15 cellular contexts compared by ENCODE assay signal in the genomic region with DNA sequence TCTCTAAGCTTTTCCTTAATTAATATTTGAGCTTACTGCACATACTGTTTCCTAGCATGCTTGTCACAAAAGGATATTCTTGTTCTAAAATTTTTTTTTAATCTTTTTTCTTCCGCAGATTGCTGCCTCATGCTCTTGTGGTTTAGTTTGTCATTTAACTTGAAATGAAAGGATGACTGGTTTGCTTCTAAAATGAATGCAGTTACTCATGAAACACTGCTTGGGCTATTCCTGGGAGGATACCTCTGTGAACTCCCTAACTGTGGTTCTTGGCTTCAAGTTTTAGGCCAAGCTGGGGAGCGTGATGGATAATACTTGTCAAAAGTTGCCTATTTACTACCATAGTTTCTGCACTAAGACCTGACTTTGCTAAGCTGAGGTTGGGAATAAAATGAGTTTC.
DNase-seq lines count a peak whose midpoint lies in the region; ATAC-seq, FAIRE-seq and TF ChIP-seq lines count a peak whose summit lies in the region.
"Had no signal": no experiment of that assay in that cellular context is flagged by ENCODE, and none has a peak within 500 bp of the region (broad histone marks: within the 10 kb centered on the region; RNA-seq: fewer than 3 reads in every experiment).

No MANE protein-coding gene starts in this region.

- peaks cover 28% of the 10 kb centered on the region for H3K4me1 ChIP-seq in astrocyte (ENCODE audit: insufficient read depth, low read length)
- no peaks in the 10 kb centered on the region for H3K4me1 ChIP-seq in hepatocyte (ENCODE audit: insufficient read depth)
- H3K4me1 ChIP-seq: testis had no signal

- no peak for FAIRE-seq in astrocyte (lab: Jason Lieb, UNC)
- FAIRE-seq: islet of Langerhans had no signal

- TF ChIP-seq CTCF in astrocyte (IDR thresholded peaks at IDR 0.05; ENCODE audit: insufficient read depth, low read depth, low read length) (no peak), nephron progenitor cell (IDR thresholded peaks at IDR 0.05) (no peak), hepatocyte (IDR thresholded peaks at IDR 0.05; ENCODE audit: poor library complexity) (no peak)

- H3K36me3 ChIP-seq in astrocyte (ENCODE audit: insufficient read depth, low read length) (peaks cover under 1% of the 10 kb centered on the region), hepatocyte (replicated peaks; ENCODE audit: insufficient read depth, low read depth) (no peaks in the 10 kb centered on the region)

- peak overlapping the region; percentile 23 for H3K9ac ChIP-seq in astrocyte (ENCODE audit: low read length)

- H3K4me2 ChIP-seq in astrocyte (ENCODE audit: low read length): peak overlapping the region; percentile 49
- H3K4me2 ChIP-seq in hepatocyte: no peak overlapping the region

- no peak overlapping the region for H3K4me3 ChIP-seq in astrocyte (ENCODE audit: insufficient read depth, low read depth, low read length)
- H3K4me3 ChIP-seq in hepatocyte: no peak overlapping the region
- H3K4me3 ChIP-seq: testis had no signal

- H3K9me3 Mint-ChIP-seq in astrocyte (ENCODE audit: unreplicated experiment): no peaks in the 10 kb centered on the region
- H3K9me3 Mint-ChIP-seq in nephron progenitor cell: no peaks in the 10 kb centered on the region
- H3K9me3 Mint-ChIP-seq: activated B cell treated with CpG ODN at 0.5 μM for 24 hours, neural crest cell had no signal

- DNase-seq in COLO829 (ENCODE audit: low spot score) (peak; percentile 92), astrocyte (ENCODE audit: low read depth) (peak; percentile 98), nephron progenitor cell (no peak), AML-193 (lab: John Stamatoyannopoulos, UW) (no peak), hepatocyte (ENCODE audit: low spot score) (no peak)
- DNase-seq: activated B cell treated with CpG ODN at 0.5 μM for 24 hours; activated naive CD4-positive, alpha-beta T cell; NCI-H2107; RPMI8226; testis had no signal

- H3K4me1 Mint-ChIP-seq in astrocyte (ENCODE audit: low read depth, unreplicated experiment) (peaks cover 18% of the 10 kb centered on the region), nephron progenitor cell (peaks cover 16% of the 10 kb centered on the region)
- H3K4me1 Mint-ChIP-seq: activated B cell treated with CpG ODN at 0.5 μM for 24 hours had no signal

- H2AFZ ChIP-seq in astrocyte (ENCODE audit: low read depth, low read length): no peak overlapping the region
- H2AFZ ChIP-seq in hepatocyte: no peak overlapping the region

- H3K27me3 ChIP-seq in astrocyte (ENCODE audit: insufficient read depth, low read length): no peaks in the 10 kb centered on the region
- no peaks in the 10 kb centered on the region for H3K27me3 ChIP-seq in hepatocyte
- H3K27me3 ChIP-seq: testis had no signal

- peak; percentile 81 for ATAC-seq in HG02610 (IDR thresholded peaks at IDR 0.05; ENCODE audit: unreplicated experiment)
- ATAC-seq in GM19351 (IDR thresholded peaks at IDR 0.05; ENCODE audit: unreplicated experiment): no peak
- ATAC-seq in GM19023 (IDR thresholded peaks at IDR 0.05; ENCODE audit: unreplicated experiment): no peak

- 91% methylated on average over 2 of the region's 2 CpGs for WGBS in hepatocyte (ENCODE audit: low lambda C conversion rate, missing lambda C conversion rate)

- no peaks in the 10 kb centered on the region for H3K27me3 Mint-ChIP-seq in astrocyte (ENCODE audit: low read depth, unreplicated experiment)
- peaks cover 3% of the 10 kb centered on the region for H3K27me3 Mint-ChIP-seq in nephron progenitor cell (ENCODE audit: low read depth, poor library complexity)
- H3K27me3 Mint-ChIP-seq: activated B cell treated with CpG ODN at 0.5 μM for 24 hours had no signal

- no peaks in the 10 kb centered on the region for H3K9me3 ChIP-seq in astrocyte (ENCODE audit: insufficient read depth, low read depth, low read length)
- H3K9me3 ChIP-seq in hepatocyte (ENCODE audit: low read depth): no peaks in the 10 kb centered on the region
- H3K9me3 ChIP-seq: testis had no signal

- no peak overlapping the region for H3K4me3 Mint-ChIP-seq in astrocyte (ENCODE audit: unreplicated experiment)
- no peak overlapping the region for H3K4me3 Mint-ChIP-seq in nephron progenitor cell
- H3K4me3 Mint-ChIP-seq: activated B cell treated with CpG ODN at 0.5 μM for 24 hours, neural crest cell had no signal

- no peaks in the 10 kb centered on the region for H3K9me2 ChIP-seq in hepatocyte (replicated peaks; ENCODE audit: insufficient read depth)

- H4K20me1 ChIP-seq in astrocyte (ENCODE audit: insufficient read depth, low read length) (no peaks in the 10 kb centered on the region), hepatocyte (ENCODE audit: insufficient read depth, poor library complexity, severe bottlenecking) (no peaks in the 10 kb centered on the region)

- H3K27ac Mint-ChIP-seq in astrocyte (ENCODE audit: unreplicated experiment) (peak overlapping the region; percentile 76), nephron progenitor cell (peak overlapping the region; percentile 17)
- H3K27ac Mint-ChIP-seq: activated B cell treated with CpG ODN at 0.5 μM for 24 hours had no signal

- H3K36me3 Mint-ChIP-seq in astrocyte (ENCODE audit: low read depth, unreplicated experiment): peaks cover 1% of the 10 kb centered on the region
- H3K36me3 Mint-ChIP-seq in nephron progenitor cell (ENCODE audit: low read depth): peaks cover 38% of the 10 kb centered on the region

- H3K79me2 ChIP-seq in astrocyte (ENCODE audit: insufficient read depth, low read length) (peaks cover 17% of the 10 kb centered on the region), hepatocyte (no peaks in the 10 kb centered on the region)

- H3K27ac ChIP-seq in astrocyte (ENCODE audit: low read depth, low read length) (peak overlapping the region; percentile 71), hepatocyte (no peak overlapping the region)
- H3K27ac ChIP-seq: testis had no signal

Comparison
In these comparisons a context has a peak if more than half of its experiments do, and no peak if none do; other contexts are left out.
1. DNase-seq: peak in COLO829 (single experiment) and astrocyte (single experiment); none in nephron progenitor cell (single experiment), AML-193 (0 of 2) and hepatocyte (single experiment).